ENCODE assay signal across 8 cellular contexts in the genomic region with DNA sequence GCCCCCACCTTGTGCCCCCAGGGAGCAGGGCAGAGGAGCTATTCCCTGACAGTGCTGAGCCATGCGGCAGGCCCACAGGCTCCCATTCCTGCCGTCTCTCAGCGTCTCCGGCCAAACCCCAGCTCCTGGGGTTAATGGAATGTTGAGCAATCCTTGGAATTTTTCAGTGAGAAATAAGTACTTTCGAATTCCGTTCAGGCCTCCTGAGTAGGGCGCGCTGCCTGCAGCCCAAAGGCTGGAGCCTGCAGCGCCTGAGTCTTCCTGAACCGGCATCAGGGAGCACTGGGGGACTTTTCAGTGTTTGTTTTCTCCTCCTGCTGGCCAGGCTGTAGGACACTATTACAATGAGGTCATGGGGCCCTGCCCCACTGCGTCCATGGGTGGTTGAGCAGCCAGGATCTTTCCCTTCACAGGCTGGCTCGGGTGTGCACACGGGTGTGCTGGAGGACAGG. TPM values are rescaled to one million over a fixed set of nuclear protein-coding genes. Genes with fewer than 3 reads are reported as not detected.
DNase-seq lines count a peak whose midpoint lies in the region; ATAC-seq and TF ChIP-seq lines count a peak whose summit lies in the region.

No MANE protein-coding gene starts in this region.

- no peaks in the 10 kb centered on the region for H3K36me3 ChIP-seq in SJSA1

- H3K4me3 ChIP-seq in SJSA1 (no peak overlapping the region), foreskin fibroblast (ENCODE audit: low read depth in 1 of 2, low read length in 2 of 2) (no peak overlapping the region)

- H3K27me3 ChIP-seq in SJSA1 (replicated peaks): no peaks in the 10 kb centered on the region

- H3K9me3 ChIP-seq in SJSA1 (replicated peaks): no peaks in the 10 kb centered on the region

- TF ChIP-seq CTCF in foreskin fibroblast (IDR thresholded peaks at IDR 0.05; ENCODE audit: low read depth, low read length): peak; percentile 41

- no peak for TF ChIP-seq POLR2A in GM18505 (IDR thresholded peaks at IDR 0.05; ENCODE audit: borderline replicate concordance, extremely low read depth, insufficient read depth, insufficient read length)

- ATAC-seq in GM18505 (IDR thresholded peaks at IDR 0.05; ENCODE audit: unreplicated experiment) (no peak), HG03159 (IDR thresholded peaks at IDR 0.05; ENCODE audit: unreplicated experiment) (no peak)

- peak overlapping the region; percentile 97 for H3K27ac ChIP-seq in SJSA1

- H3K4me1 ChIP-seq in SJSA1 (replicated peaks): peaks cover 73% of the 10 kb centered on the region

- DNase-seq in AG08396 (ENCODE audit: low spot score) (peak; percentile 85), SJSA1 (ENCODE audit: low read depth in 1 of 2, low spot score in 2 of 2) (peak; percentile 93 to 96), foreskin fibroblast (peak; percentile 89 to 96), nucleus accumbens (lab: John Stamatoyannopoulos, UW) (peak in 40 of 56 donors; percentile 20 to 74 (median 48)), NCI-H2171 treated with DMSO at 0.1 percent for 48 hours (lab: John Stamatoyannopoulos, UW) (no peak), CD1c-positive myeloid dendritic cell (ENCODE audit: extremely low spot score) (no peak)

RNA-seq across cellular contexts. Expression of gene CSF1, which starts 33.3 kb away (rescaled TPM):
- total RNA-seq in SJSA1 (2014; rRNA removed; shearing (Covaris generic)): 43.8 and 68.9 TPM in 2 replicates

Comparison
In these comparisons a context has a peak if more than half of its experiments do, and no peak if none do; other contexts are left out.
1. DNase-seq: peak in AG08396 (single experiment), SJSA1 (2 of 2), foreskin fibroblast (2 of 2) and nucleus accumbens (40 of 56); none in NCI-H2171 treated with DMSO at 0.1 percent for 48 hours (single experiment) and CD1c-positive myeloid dendritic cell (single experiment).